Comparison of ENCODE assay signal across 21 cellular contexts in the genomic region with DNA sequence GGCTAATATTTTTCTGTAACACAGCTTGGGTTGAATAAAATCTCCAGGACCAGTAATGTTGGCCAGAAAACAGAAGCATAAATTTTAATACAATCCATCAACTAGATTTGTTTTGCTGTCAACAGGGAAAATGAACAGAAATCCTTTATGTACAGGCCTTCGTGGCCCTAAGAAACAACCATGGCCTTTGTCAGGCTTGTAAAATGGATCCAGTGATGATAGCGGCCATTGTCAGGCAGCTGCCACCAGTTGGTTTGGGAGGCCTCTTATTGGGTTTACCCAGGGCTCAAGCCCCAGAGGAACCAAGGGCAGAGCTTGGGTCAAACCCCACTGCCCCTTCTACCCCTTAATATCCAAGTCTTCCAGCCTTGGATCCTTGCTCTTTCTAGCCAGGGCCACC. TPM values are rescaled to one million over a fixed set of nuclear protein-coding genes. Genes with fewer than 3 reads are reported as not detected.
"Had no signal": no experiment of that assay in that cellular context is flagged by ENCODE, and none has a peak within 500 bp of the region (broad histone marks: within the 10 kb centered on the region; RNA-seq: fewer than 3 reads in every experiment).

No MANE protein-coding gene starts in this region.

- DNase-seq: heart left ventricle; immature natural killer cell; kidney; left ventricle myocardium inferior; naive thymus-derived CD8-positive, alpha-beta T cell; pancreas; psoas muscle; right lobe of liver; stimulated activated CD4-positive, alpha-beta T cell treated with anti-CD3 and anti-CD28 coated beads, Interleukin-2, amount 100 ng/mL, for 24 hours; stimulated activated CD4-positive, alpha-beta T cell treated with anti-CD3 and anti-CD28 coated beads, Interleukin-4, amount 100 ng/mL, for 1 hour; stimulated activated naive B cell treated with anti-CD40 and anti-IgM and Interleukin-4, amounts not matched to agents 10 μg/mL and 1 μg/mL and 100 μg/mL, for 72 hours; stimulated activated naive CD8-positive, alpha-beta T cell treated with anti-CD3 and anti-CD28 coated beads, Interleukin-15, amount 100 ng/mL, for 72 hours; upper lobe of left lung had no signal

- H3K9me3 ChIP-seq: heart left ventricle, left ventricle myocardium inferior, pancreas, psoas muscle, right lobe of liver, suprapubic skin, tibial nerve, upper lobe of left lung, vagina had no signal

- H3K27ac ChIP-seq: heart left ventricle, left ventricle myocardium inferior, pancreas, psoas muscle, right lobe of liver, suprapubic skin, tibial nerve, upper lobe of left lung, vagina had no signal

- H3K27me3 ChIP-seq: heart left ventricle, pancreas, right lobe of liver, suprapubic skin, tibial nerve, upper lobe of left lung, vagina had no signal

- ATAC-seq: heart left ventricle; naive thymus-derived CD8-positive, alpha-beta T cell; pancreas; psoas muscle; right lobe of liver; stimulated activated naive B cell treated with anti-CD40 and anti-IgM and Interleukin-4, amounts not matched to agents 10 μg/mL and 1 μg/mL and 100 μg/mL, for 72 hours; stimulated activated naive CD8-positive, alpha-beta T cell treated with anti-CD3 and anti-CD28 coated beads, Interleukin-15, amount 100 ng/mL, for 72 hours had no signal

- H3K4me3 ChIP-seq: heart left ventricle, left ventricle myocardium inferior, lung, pancreas, psoas muscle, right lobe of liver, smooth muscle cell, suprapubic skin, tibial nerve, upper lobe of left lung, vagina had no signal

RNA-seq across cellular contexts. Expression of a gene that starts 26.1 kb away (rescaled TPM):
- total RNA-seq: left ventricle myocardium inferior; naive thymus-derived CD8-positive, alpha-beta T cell; neural crest cell; osteoblast; skeletal muscle tissue; tibial nerve; vagina had no signal
- polyA plus RNA-seq: naive thymus-derived CD8-positive, alpha-beta T cell; pancreas; smooth muscle cell had no signal

RNA-seq across cellular contexts. Expression of a gene that starts 57.9 kb away (rescaled TPM):
- total RNA-seq: neural crest cell, osteoblast, skeletal muscle tissue had no signal
